In genomic region chr19:49447485-49448431, GRCh38 we compare ENCODE assay signal across 11 cellular contexts. TPM values are rescaled to one million over a fixed set of nuclear protein-coding genes. Genes with fewer than 3 reads are reported as not detected.
DNase-seq lines count a peak whose midpoint lies in the region; ATAC-seq and TF ChIP-seq lines count a peak whose summit lies in the region.
"Had no signal": no experiment of that assay in that cellular context is flagged by ENCODE, and none has a peak within 500 bp of the region (broad histone marks: within the 10 kb centered on the region; RNA-seq: fewer than 3 reads in every experiment).

No MANE protein-coding gene starts in this region.

- no peak for TF ChIP-seq POLR2A in vagina (IDR thresholded peaks at IDR 0.05)

- no peak for TF ChIP-seq CTCF in foreskin fibroblast (IDR thresholded peaks at IDR 0.05; ENCODE audit: low read depth, low read length)
- TF ChIP-seq CTCF in vagina (IDR thresholded peaks at IDR 0.05): no peak
- TF ChIP-seq CTCF in foreskin keratinocyte (conservative IDR thresholded peaks at IDR 0.05): no peak

- H3K9me3 ChIP-seq in SK-N-MC (ENCODE audit: low read depth, low read length): no peaks in the 10 kb centered on the region
- H3K9me3 ChIP-seq in vagina: no peaks in the 10 kb centered on the region
- H3K9me3 ChIP-seq: gastroesophageal sphincter had no signal

- H3K36me3 ChIP-seq in SK-N-MC (ENCODE audit: insufficient read depth, low read length) (peaks cover 26% of the 10 kb centered on the region), vagina (peaks cover 0 to 10% of the 10 kb centered on the region in 2 donors)

- peaks cover 31% of the 10 kb centered on the region for H3K4me1 ChIP-seq in vagina
- H3K4me1 ChIP-seq in foreskin keratinocyte: no peaks in the 10 kb centered on the region

- ATAC-seq in foreskin keratinocyte: no peak
- ATAC-seq in GM18867 (IDR thresholded peaks at IDR 0.05; ENCODE audit: unreplicated experiment): no peak
- ATAC-seq: gastroesophageal sphincter had no signal

- DNase-seq in stimulated activated CD4-positive, alpha-beta T cell treated with anti-CD3 and anti-CD28 coated beads, Interleukin-15, amount 100 ng/mL, for 24 hours: peak; percentile 62
- no peak for DNase-seq in stimulated activated CD4-positive, alpha-beta T cell treated with anti-CD3 and anti-CD28 coated beads, Interleukin-12 subunit alpha, Interleukin-12 subunit beta, amount 100 ng/mL, for 4 hours
- DNase-seq in SK-N-MC (ENCODE audit: low read depth, low spot score) (peak; percentile 70), foreskin fibroblast (peak; percentile 20 to 48), vagina (ENCODE audit: extremely low spot score in 2 of 2) (no peak), foreskin keratinocyte (no peak), A172 (ENCODE audit: low spot score) (no peak)
- DNase-seq: NCI-H1694 treated with DMSO at 0.1 percent for 48 hours had no signal

- intact Hi-C loops in vagina (cut with DNase I): loop anchor here (10.0 kb wide), 2 partner anchors 83 to 223 kb away; partner anchors contain the start of genes DKKL1 and TEAD2

- no peak overlapping the region for H3K9ac ChIP-seq in SK-N-MC (ENCODE audit: insufficient read length)

- no peaks in the 10 kb centered on the region for H3K27me3 ChIP-seq in vagina
- no peaks in the 10 kb centered on the region for H3K27me3 ChIP-seq in foreskin keratinocyte

- peak overlapping the region; percentile 72 for H3K4me3 ChIP-seq in SK-N-MC
- H3K4me3 ChIP-seq in foreskin fibroblast (ENCODE audit: low read depth in 1 of 2, low read length in 2 of 2): no peak overlapping the region
- no peak overlapping the region for H3K4me3 ChIP-seq in vagina
- H3K4me3 ChIP-seq: gastroesophageal sphincter had no signal

- H3K27ac ChIP-seq in SK-N-MC (peak overlapping the region; percentile 60), vagina (peak overlapping the region; percentile 44), foreskin keratinocyte (no peak overlapping the region)

RNA-seq across cellular contexts. Expression of gene PIH1D1, which starts 3.9 kb away (rescaled TPM):
- total RNA-seq in vagina: 96.3 TPM
- 83.6 and 92.8 TPM in 2 replicates for total RNA-seq in foreskin keratinocyte
- 86.7 and 92.5 TPM in 2 replicates for polyA plus RNA-seq in foreskin keratinocyte
- total RNA-seq in A172 (2014; rRNA removed; shearing (Covaris generic)): 103 and 119 TPM in 2 replicates

RNA-seq across cellular contexts. Expression of gene ALDH16A1, which starts 5.3 kb away (rescaled TPM):
- 29.5 TPM for total RNA-seq in vagina
- total RNA-seq in foreskin keratinocyte: 23.0 and 39.1 TPM in 2 replicates
- polyA plus RNA-seq in foreskin keratinocyte: 26.5 and 36.7 TPM in 2 replicates
- total RNA-seq in A172 (2014; rRNA removed; shearing (Covaris generic)): 41.6 and 47.0 TPM in 2 replicates

RNA-seq across cellular contexts. Expression of gene SLC17A7, which starts 6.4 kb away (rescaled TPM):
- 0.74 TPM for total RNA-seq in vagina
- total RNA-seq in foreskin keratinocyte: not detected in 2 replicates
- polyA plus RNA-seq in foreskin keratinocyte: 0.04 TPM in 1 of 2 replicates, not detected in the other
- 0.12 TPM in 1 of 2 replicates, not detected in the other for total RNA-seq in A172 (2014; rRNA removed; shearing (Covaris generic))

RNA-seq across cellular contexts. Expression of gene GFY, which starts 22.6 kb away (rescaled TPM):
- total RNA-seq in vagina (not detected), foreskin keratinocyte (not detected in 2 replicates)
- not detected in 2 replicates for polyA plus RNA-seq in foreskin keratinocyte
- not detected in 2 replicates for total RNA-seq in A172 (2014; rRNA removed; shearing (Covaris generic))
- total RNA-seq: gastroesophageal sphincter; T-helper 2 cell treated with Interferon-gamma antibody and Interleukin-4, amounts not matched to agents 100 ng/mL and 5 ng/mL, for 36 hours had no signal

RNA-seq across cellular contexts. Expression of gene PTH2, which starts 24.5 kb away (rescaled TPM):
- total RNA-seq in vagina: not detected
- not detected in 2 replicates for total RNA-seq in foreskin keratinocyte
- polyA plus RNA-seq in foreskin keratinocyte: not detected in 2 replicates
- total RNA-seq in A172 (2014; rRNA removed; shearing (Covaris generic)): not detected in 2 replicates
- total RNA-seq: gastroesophageal sphincter; T-helper 2 cell treated with Interferon-gamma antibody and Interleukin-4, amounts not matched to agents 100 ng/mL and 5 ng/mL, for 36 hours had no signal

Comparison
In these comparisons a context has a peak if more than half of its experiments do, and no peak if none do; other contexts are left out.
1. DNase-seq: peak in stimulated activated CD4-positive, alpha-beta T cell treated with anti-CD3 and anti-CD28 coated beads, Interleukin-15, amount 100 ng/mL, for 24 hours (single experiment), SK-N-MC (single experiment) and foreskin fibroblast (2 of 2); none in stimulated activated CD4-positive, alpha-beta T cell treated with anti-CD3 and anti-CD28 coated beads, Interleukin-12 subunit alpha, Interleukin-12 subunit beta, amount 100 ng/mL, for 4 hours (single experiment), vagina (0 of 2), foreskin keratinocyte (0 of 2) and A172 (single experiment).